ENCODE assay signal across 1 cellular context in the genomic region with DNA sequence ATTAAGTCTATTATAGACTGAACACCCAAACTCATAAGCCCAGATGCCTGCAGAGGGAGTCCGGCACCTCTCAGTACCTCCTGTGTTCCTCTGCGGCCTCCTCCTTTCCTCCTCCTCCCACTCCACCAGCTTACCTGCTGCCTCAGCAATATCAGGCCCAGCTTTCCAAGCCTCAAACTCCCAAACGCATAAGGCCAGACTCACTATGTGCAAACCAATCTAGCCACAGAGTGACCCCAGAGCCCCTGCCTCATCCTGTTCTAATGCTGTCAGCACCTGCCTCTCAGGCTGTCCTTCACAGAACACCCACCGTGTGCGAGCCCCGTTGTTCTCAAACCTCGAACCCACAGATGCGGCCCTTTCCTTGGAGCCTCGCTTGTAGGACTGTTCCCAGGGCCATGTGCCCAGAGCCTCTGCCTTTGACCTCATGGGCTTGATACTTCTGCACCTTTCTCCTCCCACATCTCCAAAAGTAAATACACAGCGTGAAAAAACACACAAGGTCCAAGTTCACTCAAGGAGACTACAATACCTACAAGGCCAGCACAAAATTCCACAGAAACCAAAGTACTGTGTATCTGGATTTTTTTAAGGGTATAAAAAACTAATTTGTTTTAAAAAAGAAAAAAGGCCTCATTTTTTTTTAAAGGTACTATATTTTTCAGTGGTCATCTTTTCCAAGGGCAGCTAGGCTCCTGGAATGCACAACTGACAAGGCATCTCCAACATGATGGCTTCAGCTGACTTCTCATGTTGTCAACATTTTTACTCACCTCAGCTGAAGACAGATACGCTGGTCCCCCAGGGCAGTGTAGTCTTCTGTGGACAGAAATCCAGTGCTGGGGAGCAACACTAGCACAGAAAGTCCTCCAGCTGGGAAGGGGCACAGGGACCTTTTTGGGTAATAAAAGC.
TF ChIP-seq lines count a peak whose summit lies in the region.

No MANE protein-coding gene starts in this region.

TF ChIP-seq in HepG2, 621 proteins besides CTCF, POLR2A, EP300 and RAD21 (continued from another document and continues in another):
- TF ChIP-seq, protein P1, sequence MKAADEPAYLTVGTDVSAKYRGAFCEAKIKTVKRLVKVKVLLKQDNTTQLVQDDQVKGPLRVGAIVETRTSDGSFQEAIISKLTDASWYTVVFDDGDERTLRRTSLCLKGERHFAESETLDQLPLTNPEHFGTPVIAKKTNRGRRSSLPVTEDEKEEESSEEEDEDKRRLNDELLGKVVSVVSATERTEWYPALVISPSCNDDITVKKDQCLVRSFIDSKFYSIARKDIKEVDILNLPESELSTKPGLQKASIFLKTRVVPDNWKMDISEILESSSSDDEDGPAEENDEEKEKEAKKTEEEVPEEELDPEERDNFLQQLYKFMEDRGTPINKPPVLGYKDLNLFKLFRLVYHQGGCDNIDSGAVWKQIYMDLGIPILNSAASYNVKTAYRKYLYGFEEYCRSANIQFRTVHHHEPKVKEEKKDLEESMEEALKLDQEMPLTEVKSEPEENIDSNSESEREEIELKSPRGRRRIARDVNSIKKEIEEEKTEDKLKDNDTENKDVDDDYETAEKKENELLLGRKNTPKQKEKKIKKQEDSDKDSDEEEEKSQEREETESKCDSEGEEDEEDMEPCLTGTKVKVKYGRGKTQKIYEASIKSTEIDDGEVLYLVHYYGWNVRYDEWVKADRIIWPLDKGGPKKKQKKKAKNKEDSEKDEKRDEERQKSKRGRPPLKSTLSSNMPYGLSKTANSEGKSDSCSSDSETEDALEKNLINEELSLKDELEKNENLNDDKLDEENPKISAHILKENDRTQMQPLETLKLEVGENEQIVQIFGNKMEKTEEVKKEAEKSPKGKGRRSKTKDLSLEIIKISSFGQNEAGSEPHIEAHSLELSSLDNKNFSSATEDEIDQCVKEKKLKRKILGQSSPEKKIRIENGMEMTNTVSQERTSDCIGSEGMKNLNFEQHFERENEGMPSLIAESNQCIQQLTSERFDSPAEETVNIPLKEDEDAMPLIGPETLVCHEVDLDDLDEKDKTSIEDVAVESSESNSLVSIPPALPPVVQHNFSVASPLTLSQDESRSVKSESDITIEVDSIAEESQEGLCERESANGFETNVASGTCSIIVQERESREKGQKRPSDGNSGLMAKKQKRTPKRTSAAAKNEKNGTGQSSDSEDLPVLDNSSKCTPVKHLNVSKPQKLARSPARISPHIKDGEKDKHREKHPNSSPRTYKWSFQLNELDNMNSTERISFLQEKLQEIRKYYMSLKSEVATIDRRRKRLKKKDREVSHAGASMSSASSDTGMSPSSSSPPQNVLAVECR (CRISPR knock-in tag; IDR thresholded peaks at IDR 0.05; ENCODE audit: borderline replicate concordance): peak; percentile 75
- no peak for TF ChIP-seq CAMTA2 (CRISPR knock-in tag; IDR thresholded peaks at IDR 0.05; ENCODE audit: borderline replicate concordance)
- TF ChIP-seq ASH2L (IDR thresholded peaks at IDR 0.05; ENCODE audit: insufficient read length, low read depth, low read length): no peak
- TF ChIP-seq ZNF652 (CRISPR knock-in tag; IDR thresholded peaks at IDR 0.05; ENCODE audit: borderline replicate concordance, low read depth): peak; percentile 17; the same call in 1 of the 2 replicates
- TF ChIP-seq IRF1 (CRISPR knock-in tag; IDR thresholded peaks at IDR 0.05; ENCODE audit: low read depth): no peak; the same call in 1 of the 2 replicates
- no peak for TF ChIP-seq FLYWCH1 (CRISPR knock-in tag; IDR thresholded peaks at IDR 0.05)
- TF ChIP-seq PHF21A (CRISPR knock-in tag; IDR thresholded peaks at IDR 0.05): peak; percentile 83
- peak; percentile 88 for TF ChIP-seq ZMYM3 (CRISPR knock-in tag; IDR thresholded peaks at IDR 0.05)
- peak; percentile 91 for TF ChIP-seq ARHGAP35 (CRISPR knock-in tag; IDR thresholded peaks at IDR 0.05; ENCODE audit: borderline replicate concordance)
- TF ChIP-seq ELF3 (CRISPR knock-in tag; IDR thresholded peaks at IDR 0.05): peak; percentile 76
- peak; percentile 53 for TF ChIP-seq HNF1A (IDR thresholded peaks at IDR 0.05; ENCODE audit: low read depth)
- peak; percentile 69; the same call in 1 of the 2 replicates for TF ChIP-seq HNF1A (CRISPR knock-in tag; IDR thresholded peaks at IDR 0.05; ENCODE audit: borderline replicate concordance)
- peak; percentile 94; the same call in 1 of the 2 replicates for TF ChIP-seq RXRA (CRISPR knock-in tag; IDR thresholded peaks at IDR 0.05)
- TF ChIP-seq ELK4 (CRISPR knock-in tag; IDR thresholded peaks at IDR 0.05; ENCODE audit: borderline replicate concordance): no peak; the same call in 1 of the 2 replicates
- TF ChIP-seq EHMT2 (IDR thresholded peaks at IDR 0.05; ENCODE audit: borderline replicate concordance, low read depth, low read length): no peak; the same call in 1 of the 2 replicates
- no peak for TF ChIP-seq ZNF619 (CRISPR knock-in tag; IDR thresholded peaks at IDR 0.05)
- peak; percentile 75; the same call in 1 of the 2 replicates for TF ChIP-seq ZNF703 (CRISPR knock-in tag; IDR thresholded peaks at IDR 0.05; ENCODE audit: borderline replicate concordance)
- 0 out of 2 replicates have a peak, but pooled peaks have one; percentile 72 for TF ChIP-seq ZNF296 (CRISPR knock-in tag; conservative IDR thresholded peaks at IDR 0.05)
- peak; percentile 92 for TF ChIP-seq NR2C2 (CRISPR knock-in tag; IDR thresholded peaks at IDR 0.05; ENCODE audit: borderline replicate concordance)
- TF ChIP-seq SCMH1 (CRISPR knock-in tag; IDR thresholded peaks at IDR 0.05; ENCODE audit: borderline replicate concordance): no peak
- TF ChIP-seq NFE2 (CRISPR knock-in tag; IDR thresholded peaks at IDR 0.05): no peak
- TF ChIP-seq ZSCAN22 (CRISPR knock-in tag; IDR thresholded peaks at IDR 0.05): no peak
- TF ChIP-seq, protein P2, sequence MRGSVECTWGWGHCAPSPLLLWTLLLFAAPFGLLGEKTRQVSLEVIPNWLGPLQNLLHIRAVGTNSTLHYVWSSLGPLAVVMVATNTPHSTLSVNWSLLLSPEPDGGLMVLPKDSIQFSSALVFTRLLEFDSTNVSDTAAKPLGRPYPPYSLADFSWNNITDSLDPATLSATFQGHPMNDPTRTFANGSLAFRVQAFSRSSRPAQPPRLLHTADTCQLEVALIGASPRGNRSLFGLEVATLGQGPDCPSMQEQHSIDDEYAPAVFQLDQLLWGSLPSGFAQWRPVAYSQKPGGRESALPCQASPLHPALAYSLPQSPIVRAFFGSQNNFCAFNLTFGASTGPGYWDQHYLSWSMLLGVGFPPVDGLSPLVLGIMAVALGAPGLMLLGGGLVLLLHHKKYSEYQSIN (CRISPR knock-in tag; IDR thresholded peaks at IDR 0.05; ENCODE audit: borderline replicate concordance): no peak
- TF ChIP-seq, protein P3, sequence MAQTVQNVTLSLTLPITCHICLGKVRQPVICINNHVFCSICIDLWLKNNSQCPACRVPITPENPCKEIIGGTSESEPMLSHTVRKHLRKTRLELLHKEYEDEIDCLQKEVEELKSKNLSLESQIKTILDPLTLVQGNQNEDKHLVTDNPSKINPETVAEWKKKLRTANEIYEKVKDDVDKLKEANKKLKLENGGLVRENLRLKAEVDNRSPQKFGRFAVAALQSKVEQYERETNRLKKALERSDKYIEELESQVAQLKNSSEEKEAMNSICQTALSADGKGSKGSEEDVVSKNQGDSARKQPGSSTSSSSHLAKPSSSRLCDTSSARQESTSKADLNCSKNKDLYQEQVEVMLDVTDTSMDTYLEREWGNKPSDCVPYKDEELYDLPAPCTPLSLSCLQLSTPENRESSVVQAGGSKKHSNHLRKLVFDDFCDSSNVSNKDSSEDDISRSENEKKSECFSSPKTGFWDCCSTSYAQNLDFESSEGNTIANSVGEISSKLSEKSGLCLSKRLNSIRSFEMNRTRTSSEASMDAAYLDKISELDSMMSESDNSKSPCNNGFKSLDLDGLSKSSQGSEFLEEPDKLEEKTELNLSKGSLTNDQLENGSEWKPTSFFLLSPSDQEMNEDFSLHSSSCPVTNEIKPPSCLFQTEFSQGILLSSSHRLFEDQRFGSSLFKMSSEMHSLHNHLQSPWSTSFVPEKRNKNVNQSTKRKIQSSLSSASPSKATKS (CRISPR knock-in tag; IDR thresholded peaks at IDR 0.05): no peak; the same call in 1 of the 2 replicates
- 0 out of 2 replicates have a peak, but pooled peaks have one; percentile 16 for TF ChIP-seq NFIB (CRISPR knock-in tag; IDR thresholded peaks at IDR 0.05; ENCODE audit: borderline replicate concordance)
- peak; percentile 96; the same call in 1 of the 2 replicates for TF ChIP-seq ZNF557 (CRISPR knock-in tag; IDR thresholded peaks at IDR 0.05)
- no peak for TF ChIP-seq HNRNPLL (IDR thresholded peaks at IDR 0.05; ENCODE audit: low read depth, low read length, poor library complexity, severe bottlenecking)
- TF ChIP-seq ZNF160 (CRISPR knock-in tag; IDR thresholded peaks at IDR 0.05): peak; percentile 76; the same call in 1 of the 2 replicates
- TF ChIP-seq PHF8 (CRISPR knock-in tag; IDR thresholded peaks at IDR 0.05): peak; percentile 50; the same call in 1 of the 2 replicates
- peak; percentile 86 for TF ChIP-seq ISL2 (CRISPR knock-in tag; IDR thresholded peaks at IDR 0.05)
- no peak for TF ChIP-seq ZBTB46 (CRISPR knock-in tag; IDR thresholded peaks at IDR 0.05; ENCODE audit: borderline replicate concordance)
- TF ChIP-seq, protein P4, sequence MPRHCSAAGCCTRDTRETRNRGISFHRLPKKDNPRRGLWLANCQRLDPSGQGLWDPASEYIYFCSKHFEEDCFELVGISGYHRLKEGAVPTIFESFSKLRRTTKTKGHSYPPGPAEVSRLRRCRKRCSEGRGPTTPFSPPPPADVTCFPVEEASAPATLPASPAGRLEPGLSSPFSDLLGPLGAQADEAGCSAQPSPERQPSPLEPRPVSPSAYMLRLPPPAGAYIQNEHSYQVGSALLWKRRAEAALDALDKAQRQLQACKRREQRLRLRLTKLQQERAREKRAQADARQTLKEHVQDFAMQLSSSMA (CRISPR knock-in tag; IDR thresholded peaks at IDR 0.05): 0 out of 2 replicates have a peak, but pooled peaks have one; percentile 61
- TF ChIP-seq NR3C1 (CRISPR knock-in tag; IDR thresholded peaks at IDR 0.05): no peak
- TF ChIP-seq TCF7 (IDR thresholded peaks at IDR 0.05; ENCODE audit: low read depth): peak; percentile 70
- no peak for TF ChIP-seq ZNF382 (CRISPR knock-in tag; IDR thresholded peaks at IDR 0.05; ENCODE audit: borderline replicate concordance)
- TF ChIP-seq SMAD1 (CRISPR knock-in tag; IDR thresholded peaks at IDR 0.05; ENCODE audit: borderline replicate concordance, low read depth): 0 out of 2 replicates have a peak, but pooled peaks have one; percentile 33
- TF ChIP-seq PITX1 (CRISPR knock-in tag; IDR thresholded peaks at IDR 0.05): peak; percentile 96
- TF ChIP-seq ATAD3A (CRISPR knock-in tag; IDR thresholded peaks at IDR 0.05): no peak
